18 cellular contexts compared by ENCODE assay signal in the genomic region with DNA sequence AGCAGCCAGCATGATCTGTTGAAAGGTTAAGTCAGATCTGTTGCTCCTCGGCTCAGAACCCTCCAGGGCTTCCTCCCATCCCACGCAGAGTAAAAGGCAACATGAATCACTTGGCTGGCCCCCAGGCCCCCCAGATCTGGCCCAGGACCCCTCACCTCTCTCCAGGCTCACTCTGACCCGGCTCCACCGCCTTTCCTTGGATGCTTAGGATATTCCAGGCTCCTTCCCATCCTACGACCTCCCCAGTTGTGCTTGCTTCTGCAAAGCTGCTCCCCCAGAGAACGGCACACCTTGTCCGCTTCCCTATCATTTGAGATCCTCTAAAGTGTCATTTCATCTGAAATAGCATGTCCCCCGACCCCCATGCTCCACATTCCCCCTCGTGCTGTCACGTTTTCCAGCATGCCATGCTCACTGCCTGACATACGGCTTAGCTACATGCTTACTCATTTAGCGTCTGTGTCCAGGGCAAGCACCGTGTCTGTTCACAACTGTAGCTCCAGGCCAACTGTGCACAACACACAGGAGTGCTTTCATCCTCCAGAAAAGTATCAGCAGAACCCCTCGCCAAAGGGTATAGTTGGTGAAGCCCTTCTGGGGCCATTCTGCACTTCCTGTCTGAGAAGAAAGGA. TPM values are rescaled to one million over a fixed set of nuclear protein-coding genes. Genes with fewer than 3 reads are reported as not detected.
"Had no signal": no experiment of that assay in that cellular context is flagged by ENCODE, and none has a peak within 500 bp of the region (broad histone marks: within the 10 kb centered on the region; RNA-seq: fewer than 3 reads in every experiment).

No MANE protein-coding gene starts in this region.

- H3K9me3 ChIP-seq: colonic mucosa, gastrocnemius medialis had no signal

- H3K4me3 ChIP-seq: colonic mucosa, gastrocnemius medialis, lung, smooth muscle cell had no signal

- H3K4me2 ChIP-seq: smooth muscle cell had no signal

- DNase-seq: caudate nucleus; effector CD4-positive, alpha-beta T cell; gastrocnemius medialis; immature natural killer cell; left cardiac atrium; left ventricle myocardium superior; mesendoderm; naive thymus-derived CD4-positive, alpha-beta T cell; nephron progenitor cell; stimulated activated CD4-positive, alpha-beta T cell treated with anti-CD3 and anti-CD28 coated beads, Interleukin-4, amount 100 ng/mL, for 1 hour; stimulated activated CD8-positive, alpha-beta memory T cell treated with anti-CD3 and anti-CD28 coated beads, Interleukin-4, amount 100 ng/mL, for 48 hours; trophoblast cell had no signal

- H3K27ac Mint-ChIP-seq: immature natural killer cell; nephron progenitor cell; stimulated activated effector memory CD8-positive, alpha-beta T cell treated with anti-CD3 and anti-CD28 coated beads, Interleukin-12 subunit alpha, Interleukin-12 subunit beta, amount 100 ng/mL, for 72 hours; stimulated activated naive CD8-positive, alpha-beta T cell treated with anti-CD3 and anti-CD28 coated beads, Interleukin-15, Interleukin-2, amounts not matched to agents 100 ng/mL and 50 ng/mL, for 24 hours had no signal

- H3K4me1 ChIP-seq: gastrocnemius medialis had no signal

- H3K27me3 ChIP-seq: colonic mucosa, gastrocnemius medialis had no signal

- ATAC-seq: gastrocnemius medialis; left cardiac atrium; left ventricle myocardium superior; naive thymus-derived CD4-positive, alpha-beta T cell; stimulated activated effector memory CD8-positive, alpha-beta T cell treated with anti-CD3 and anti-CD28 coated beads, Interleukin-12 subunit alpha, Interleukin-12 subunit beta, amount 100 ng/mL, for 72 hours had no signal

- H3K4me1 Mint-ChIP-seq: immature natural killer cell; stimulated activated effector memory CD8-positive, alpha-beta T cell treated with anti-CD3 and anti-CD28 coated beads, Interleukin-12 subunit alpha, Interleukin-12 subunit beta, amount 100 ng/mL, for 72 hours had no signal

- H3K9me3 Mint-ChIP-seq: naive thymus-derived CD4-positive, alpha-beta T cell; stimulated activated effector memory CD8-positive, alpha-beta T cell treated with anti-CD3 and anti-CD28 coated beads, Interleukin-12 subunit alpha, Interleukin-12 subunit beta, amount 100 ng/mL, for 72 hours; stimulated activated naive CD8-positive, alpha-beta T cell treated with anti-CD3 and anti-CD28 coated beads, Interleukin-15, Interleukin-2, amounts not matched to agents 100 ng/mL and 50 ng/mL, for 24 hours had no signal

- H3K27ac ChIP-seq: colonic mucosa, gastrocnemius medialis had no signal

- H3K4me3 Mint-ChIP-seq: immature natural killer cell; naive thymus-derived CD4-positive, alpha-beta T cell; nephron progenitor cell; stimulated activated effector memory CD8-positive, alpha-beta T cell treated with anti-CD3 and anti-CD28 coated beads, Interleukin-12 subunit alpha, Interleukin-12 subunit beta, amount 100 ng/mL, for 72 hours; stimulated activated naive CD8-positive, alpha-beta T cell treated with anti-CD3 and anti-CD28 coated beads, Interleukin-15, Interleukin-2, amounts not matched to agents 100 ng/mL and 50 ng/mL, for 24 hours had no signal

- H3K36me3 ChIP-seq: colonic mucosa, gastrocnemius medialis had no signal

- H3K36me3 Mint-ChIP-seq: immature natural killer cell; naive thymus-derived CD4-positive, alpha-beta T cell; stimulated activated effector memory CD8-positive, alpha-beta T cell treated with anti-CD3 and anti-CD28 coated beads, Interleukin-12 subunit alpha, Interleukin-12 subunit beta, amount 100 ng/mL, for 72 hours had no signal

RNA-seq across cellular contexts. Expression of a gene that starts 33.6 kb away (rescaled TPM):
- total RNA-seq: naive thymus-derived CD4-positive, alpha-beta T cell; pulmonary artery endothelial cell had no signal
- polyA plus RNA-seq: immature natural killer cell had no signal
